17 cellular contexts compared by ENCODE assay signal in the genomic region with DNA sequence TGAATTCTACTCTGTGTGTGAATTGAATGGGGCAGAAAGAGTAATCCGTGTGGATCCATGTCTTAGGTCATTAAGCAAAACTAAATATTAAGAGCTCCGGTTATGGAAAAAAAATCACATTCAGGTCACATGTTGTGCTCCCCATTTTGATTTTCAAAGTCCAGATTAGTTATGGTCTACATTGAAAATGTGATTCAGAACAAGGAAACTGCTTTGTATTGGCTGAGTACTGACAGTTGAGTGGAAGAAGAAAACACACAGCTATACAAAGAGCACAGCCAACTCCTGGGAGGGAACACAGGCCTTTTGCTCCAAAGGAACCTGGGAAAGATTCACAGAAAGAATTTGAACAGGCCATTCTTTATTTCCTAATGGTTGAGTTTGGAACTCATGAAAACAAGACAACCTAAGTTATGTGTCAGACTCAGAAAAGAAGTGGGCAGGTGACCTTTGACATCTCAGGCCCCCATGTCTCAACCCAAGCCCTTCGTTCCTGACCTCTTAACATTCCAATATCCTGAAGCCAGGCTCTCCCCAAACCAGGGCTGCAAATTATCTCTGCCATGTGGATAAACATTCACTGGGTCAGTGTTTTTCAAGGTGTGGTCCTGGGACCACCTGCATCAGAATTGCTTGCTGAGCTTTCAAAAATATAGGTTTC.
DNase-seq lines count a peak whose midpoint lies in the region; ATAC-seq, FAIRE-seq and TF ChIP-seq lines count a peak whose summit lies in the region.
"Had no signal": no experiment of that assay in that cellular context is flagged by ENCODE, and none has a peak within 500 bp of the region (broad histone marks: within the 10 kb centered on the region; RNA-seq: fewer than 3 reads in every experiment).

No MANE protein-coding gene starts in this region.

- ATAC-seq in GM21529 (IDR thresholded peaks at IDR 0.05; ENCODE audit: unreplicated experiment) (no peak), HG02588 (IDR thresholded peaks at IDR 0.05; ENCODE audit: unreplicated experiment) (no peak), WTC11 (no peak)
- ATAC-seq: PC-3 had no signal

- no peak overlapping the region for H3K4ac ChIP-seq in trophoblast cell (ENCODE audit: low read depth, low read length)

- no peak overlapping the region for H2AFZ ChIP-seq in trophoblast cell (ENCODE audit: insufficient read depth, low read length, poor library complexity)

- H3K9me3 Mint-ChIP-seq in WTC11 = no peaks in the 10 kb centered on the region
- H3K9me3 Mint-ChIP-seq: CD4-positive, alpha-beta memory T cell; HFFc6 had no signal

- H3K36me3 ChIP-seq in trophoblast cell (ENCODE audit: control insufficient read depth in 1 of 2, insufficient read depth in 2 of 2, low read length in 2 of 2) = no peaks in the 10 kb centered on the region

- peaks cover 18% of the 10 kb centered on the region for H3K4me1 Mint-ChIP-seq in WTC11
- H3K4me1 Mint-ChIP-seq: CD4-positive, alpha-beta memory T cell had no signal

- H4K91ac ChIP-seq in trophoblast cell (ENCODE audit: low read depth, low read length) = no peak overlapping the region

- no peak overlapping the region for H4K8ac ChIP-seq in trophoblast cell (ENCODE audit: low read depth, low read length)

- no peak overlapping the region for H3K4me3 ChIP-seq in astrocyte of the spinal cord (ENCODE audit: low read depth, low read length)
- no peak overlapping the region for H3K4me3 ChIP-seq in trophoblast cell (ENCODE audit: low read depth, low read length)

- H3K4me1 ChIP-seq in trophoblast cell (ENCODE audit: control insufficient read depth in 1 of 2, insufficient read depth in 2 of 2, low read length in 2 of 2) = peaks cover 6 to 7% of the 10 kb centered on the region in 2 experiments

- in situ Hi-C loops in astrocyte of the spinal cord (cut with HindIII; ENCODE audit: low sequenced_read_pairs) = no loop called here

- no peak overlapping the region for H2AK5ac ChIP-seq in trophoblast cell (ENCODE audit: low read length)

- no peaks in the 10 kb centered on the region for H3K27me3 Mint-ChIP-seq in WTC11 (ENCODE audit: low read depth)

- peaks cover 1% of the 10 kb centered on the region for H3K9me3 ChIP-seq in trophoblast cell (ENCODE audit: insufficient read depth, low read depth, low read length)

- no peak overlapping the region for H3K23ac ChIP-seq in trophoblast cell (ENCODE audit: low read length)

- no peak overlapping the region for H3K14ac ChIP-seq in trophoblast cell (ENCODE audit: low read length)

- FAIRE-seq in GM19239 (lab: Jason Lieb, UNC) = no peak
- FAIRE-seq: H1 had no signal

- H4K12ac ChIP-seq in trophoblast cell (ENCODE audit: low read depth, low read length) = no peak overlapping the region

- H2BK5ac ChIP-seq in trophoblast cell (ENCODE audit: low read depth, low read length, poor library complexity) = no peak overlapping the region

- H3K36me3 Mint-ChIP-seq in WTC11 = no peaks in the 10 kb centered on the region
- H3K36me3 Mint-ChIP-seq: CD4-positive, alpha-beta memory T cell had no signal

- peak; percentile 53 for DNase-seq in COLO829 (ENCODE audit: low spot score)
- DNase-seq in astrocyte of the spinal cord (ENCODE audit: low read depth, low spot score) = peak; percentile 13
- DNase-seq in trophoblast cell = no peak
- DNase-seq in GM19239 (ENCODE audit: insufficient read length, low spot score) = no peak
- DNase-seq in WTC11 (ENCODE audit: low spot score) = no peak
- DNase-seq: CD4-positive, alpha-beta memory T cell; HFFc6; NCI-H1436; NCI-H2029 treated with DMSO at 0.1 percent for 48 hours; NCI-H510A; NCI-H774; PC-3 had no signal

- POLR2A ChIA-PET in WTC11 (lab: Charles Lee) = no interaction called here

- H3K9ac ChIP-seq in trophoblast cell (ENCODE audit: low read length) = no peak overlapping the region
- H3K9ac ChIP-seq: KMS-11 had no signal

- no peaks in the 10 kb centered on the region for H3K79me2 ChIP-seq in trophoblast cell (ENCODE audit: control insufficient read depth, insufficient read depth, low read length, poor library complexity)

- CTCF ChIA-PET in WTC11 (lab: Charles Lee) = interaction anchor here (1.5 kb wide), 1 partner anchor 111 kb away, joined by 3 read pairs; no protein-coding TSS in a partner anchor

- no peak overlapping the region for H2BK12ac ChIP-seq in trophoblast cell (ENCODE audit: low read length)

- peaks cover 3% of the 10 kb centered on the region for H3K79me1 ChIP-seq in trophoblast cell (ENCODE audit: low read length)

- no CpG with 5 or more reads among the region's 3 CpGs for WGBS in trophoblast cell (ENCODE audit: extremely low coverage, insufficient coverage, insufficient read length)

- H3K27me3 ChIP-seq in layer of hippocampus (ENCODE audit: control insufficient read depth, insufficient read depth, low read length) (no peaks in the 10 kb centered on the region), trophoblast cell (ENCODE audit: insufficient read depth, low read length) (no peaks in the 10 kb centered on the region)

- no peak overlapping the region for H3K4me2 ChIP-seq in trophoblast cell (ENCODE audit: low read length)
- H3K4me2 ChIP-seq: KMS-11 had no signal

- no peak overlapping the region for H3K18ac ChIP-seq in trophoblast cell (ENCODE audit: low read length)

- no peak overlapping the region for H3K27ac Mint-ChIP-seq in WTC11
- H3K27ac Mint-ChIP-seq: HFFc6 had no signal

- no peak overlapping the region for H3K4me3 Mint-ChIP-seq in WTC11
- H3K4me3 Mint-ChIP-seq: HFFc6 had no signal

- TF ChIP-seq CTCF in astrocyte of the spinal cord (IDR thresholded peaks at IDR 0.05; ENCODE audit: low read depth, low read length) = no peak
- TF ChIP-seq CTCF in WTC11 (IDR thresholded peaks at IDR 0.05) = no peak

- H2BK120ac ChIP-seq in trophoblast cell (ENCODE audit: insufficient read depth, low read length, poor library complexity) = no peak overlapping the region

- H3K27ac ChIP-seq in layer of hippocampus (ENCODE audit: low read depth, low read length) (peak overlapping the region; percentile 21), trophoblast cell (ENCODE audit: low read depth, low read length) (peak overlapping the region; percentile 38)
- H3K27ac ChIP-seq: KMS-11 had no signal

TF ChIP-seq in WTC11, 78 proteins besides CTCF, POLR2A, EP300 and RAD21:
- no peak for TF ChIP-seq HMGA2 (CRISPR knock-in tag; IDR thresholded peaks at IDR 0.05)
TF ChIP-seq in WTC11: peak in this region for 0.

Comparison
In these comparisons a context has a peak if more than half of its experiments do, and no peak if none do; other contexts are left out.
1. DNase-seq: peak in COLO829 (single experiment) and astrocyte of the spinal cord (single experiment); none in trophoblast cell (0 of 2), GM19239 (single experiment) and WTC11 (single experiment).